In genomic region chr11:66059966-66060680, GRCh38 we compare ENCODE assay signal across 1 cellular context.
TF ChIP-seq lines count a peak whose summit lies in the region.

No MANE protein-coding gene starts in this region.

TF ChIP-seq in H1, 55 proteins besides CTCF, POLR2A, EP300 and RAD21:
- TF ChIP-seq HDAC2 (IDR thresholded peaks at IDR 0.05; ENCODE audit: borderline replicate concordance in 1 of 2, low read depth in 2 of 2, low read length in 2 of 2) (no peak), SUZ12 (IDR thresholded peaks at IDR 0.05; ENCODE audit: low read length) (no peak), KDM5A (IDR thresholded peaks at IDR 0.05; ENCODE audit: low read length) (no peak), KDM4A (IDR thresholded peaks at IDR 0.05; ENCODE audit: low read depth, low read length, severe bottlenecking) (no peak), SIRT6 (IDR thresholded peaks at IDR 0.05; ENCODE audit: low read length) (no peak), KDM1A (IDR thresholded peaks at IDR 0.05; ENCODE audit: borderline replicate concordance, low read length) (no peak), RFX5 (IDR thresholded peaks at IDR 0.05; ENCODE audit: borderline replicate concordance, low read depth, low read length) (no peak), TAF7 (optimal IDR thresholded peaks at IDR 0.05; ENCODE audit: borderline replicate concordance, low read depth, low read length) (no peak), PHF8 (conservative IDR thresholded peaks at IDR 0.05; ENCODE audit: low read depth, low read length) (no peak), USF2 (IDR thresholded peaks at IDR 0.05; ENCODE audit: low read length) (no peak)
